8 cellular contexts compared by ENCODE assay signal in genomic region chr5:13250450-13251291, GRCh38.
A peak's percentile ranks its signal among the peaks of the same experiment; 100 is the strongest.
DNase-seq lines count a peak whose midpoint lies in the region; ATAC-seq, FAIRE-seq and TF ChIP-seq lines count a peak whose summit lies in the region.

No MANE protein-coding gene starts in this region.

- H3K27me3 ChIP-seq in H1 (replicated peaks in 1 of 4; ENCODE audit: control insufficient read depth in 3 of 4, extremely low read depth in 1 of 4, insufficient read depth in 3 of 4, low read length in 3 of 4) (no peaks in the 10 kb centered on the region), thyroid gland (no peaks in the 10 kb centered on the region)

- H3K27ac ChIP-seq in H1 (ENCODE audit: low read depth, low read length) (no peak overlapping the region), coronary artery (no peak overlapping the region), thyroid gland (no peak overlapping the region)

- no peak for TF ChIP-seq EP300 in H1 (IDR thresholded peaks at IDR 0.05; ENCODE audit: borderline replicate concordance in 1 of 2, low read depth in 2 of 2, low read length in 2 of 2)

- H3K18ac ChIP-seq in H1 (ENCODE audit: extremely low read depth, low read length) = no peak overlapping the region

- POLR2A ChIA-PET in H1 (lab: Charles Lee; ENCODE audit: partially characterized antibody) = no interaction called here

- H3K4me3 Mint-ChIP-seq in stimulated activated naive B cell treated with anti-CD40 and anti-IgM and Interleukin-4, amounts not matched to agents 10 μg/mL and 1 μg/mL and 100 μg/mL, for 72 hours = no peak overlapping the region

- H3K36me3 ChIP-seq in H1 (ENCODE audit: control insufficient read depth in 2 of 4, insufficient read depth in 4 of 4, low read length in 3 of 4) (no peaks in the 10 kb centered on the region), thyroid gland (no peaks in the 10 kb centered on the region)

- no peak overlapping the region for H3K4ac ChIP-seq in H1 (replicated peaks; ENCODE audit: insufficient read length, low read depth, low read length)

- no peak overlapping the region for H4K8ac ChIP-seq in H1 (ENCODE audit: extremely low read depth, insufficient read depth, low read length)

- H3K14ac ChIP-seq in H1 (ENCODE audit: insufficient read length) = no peak overlapping the region

- no peaks in the 10 kb centered on the region for H3K23me2 ChIP-seq in H1 (ENCODE audit: low read depth, low read length)

- WGBS in H1 (ENCODE audit: extremely low coverage in 1 of 2, insufficient coverage in 1 of 2, insufficient read length in 1 of 2, insufficient replicate concordance in 2 of 2, low coverage in 1 of 2, low lambda C conversion rate in 2 of 2, missing lambda C conversion rate in 1 of 2), 2 experiments = 74% methylated on average over 4 of the region's 4 CpGs; no CpG with 5 or more reads in 1 of the 2 experiments
- 85 to 87% methylated on average over 4 of the region's 4 CpGs for whole genome bisulfite sequencing in thyroid gland, 2 donors

- H3K27ac Mint-ChIP-seq in stimulated activated naive B cell treated with anti-CD40 and anti-IgM and Interleukin-4, amounts not matched to agents 10 μg/mL and 1 μg/mL and 100 μg/mL, for 72 hours = no peak overlapping the region

- H2BK15ac ChIP-seq in H1 (ENCODE audit: low read length) = no peak overlapping the region

- TF ChIP-seq RAD21 in H1 (IDR thresholded peaks at IDR 0.05 in 1 of 2, conservative IDR thresholded peaks at IDR 0.05 in 1 of 2; ENCODE audit: low read depth in 2 of 2, low read length in 2 of 2) = peak; percentile 52 to 67

- no peaks in the 10 kb centered on the region for H3K36me3 Mint-ChIP-seq in stimulated activated naive B cell treated with anti-CD40 and anti-IgM and Interleukin-4, amounts not matched to agents 10 μg/mL and 1 μg/mL and 100 μg/mL, for 72 hours

- no peak for TF ChIP-seq POLR2A in H1 (IDR thresholded peaks at IDR 0.05; ENCODE audit: control extremely low read depth in 1 of 2, low read depth in 2 of 2, low read length in 2 of 2)
- TF ChIP-seq POLR2A in thyroid gland (IDR thresholded peaks at IDR 0.05) = no peak

- no peaks in the 10 kb centered on the region for H4K20me1 ChIP-seq in H1 (replicated peaks in 1 of 2; ENCODE audit: control insufficient read depth in 1 of 2, insufficient read depth in 2 of 2, low read length in 2 of 2)

- no peak overlapping the region for H3K56ac ChIP-seq in H1 (replicated peaks; ENCODE audit: insufficient read length, low read depth, low read length)

- H3K4me1 Mint-ChIP-seq in stimulated activated naive B cell treated with anti-CD40 and anti-IgM and Interleukin-4, amounts not matched to agents 10 μg/mL and 1 μg/mL and 100 μg/mL, for 72 hours = no peaks in the 10 kb centered on the region

- no peak overlapping the region for H4K5ac ChIP-seq in H1 (ENCODE audit: insufficient read length, low read depth, low read length)

- H3K4me2 ChIP-seq in H1 (ENCODE audit: insufficient read depth in 1 of 2, low read depth in 2 of 2, low read length in 2 of 2) = no peak overlapping the region

- CTCF ChIA-PET in H1 (lab: Charles Lee; ENCODE audit: partially characterized antibody) = interaction anchor here (0.6 to 2.3 kb wide), 30 partner anchors 8 to 647 kb away, joined by 3 to 16 read pairs (median 3); no protein-coding TSS in a partner anchor

- no peaks in the 10 kb centered on the region for H3K79me1 ChIP-seq in H1 (ENCODE audit: low read depth, low read length)

- H2BK5ac ChIP-seq in H1 (ENCODE audit: low read depth, low read length) = no peak overlapping the region

- H3K9ac ChIP-seq in H1 (replicated peaks in 1 of 4; ENCODE audit: extremely low read depth in 1 of 4, low read depth in 3 of 4, low read length in 3 of 4) = no peak overlapping the region

- no peaks in the 10 kb centered on the region for H3K79me2 ChIP-seq in H1 (ENCODE audit: control insufficient read depth in 1 of 2, insufficient read depth in 2 of 2, low read length in 2 of 2)

- H3K4me3 ChIP-seq in LNCaP clone FGC (ENCODE audit: low read depth, low read length) = no peak overlapping the region
- no peak overlapping the region for H3K4me3 ChIP-seq in H1 (ENCODE audit: extremely low read depth in 1 of 4, insufficient read depth in 2 of 4, low read depth in 3 of 4, low read length in 4 of 4)
- no peak overlapping the region for H3K4me3 ChIP-seq in coronary artery
- H3K4me3 ChIP-seq in thyroid gland (replicated peaks in 1 of 3) = no peak overlapping the region

- peak; percentile 16 for DNase-seq in A172 (ENCODE audit: low spot score)
- no peak for DNase-seq in LNCaP clone FGC (ENCODE audit: low read depth)
- no peak for DNase-seq in H1 (ENCODE audit: low read depth in 1 of 2, low spot score in 2 of 2)
- DNase-seq in stimulated activated naive B cell treated with anti-CD40 and anti-IgM and Interleukin-4, amounts not matched to agents 10 μg/mL and 1 μg/mL and 100 μg/mL, for 72 hours = no peak
- no peak for DNase-seq in coronary artery (ENCODE audit: low spot score)
- DNase-seq in NCI-H187 treated with DMSO at 0.1 percent for 48 hours (lab: John Stamatoyannopoulos, UW) = no peak
- no peak for DNase-seq in thyroid gland

- no peak overlapping the region for H2AK5ac ChIP-seq in H1 (ENCODE audit: low read depth, low read length)

- peak; percentile 76 for ATAC-seq in GM18867 (IDR thresholded peaks at IDR 0.05; ENCODE audit: unreplicated experiment)
- no peak for ATAC-seq in stimulated activated naive B cell treated with anti-CD40 and anti-IgM and Interleukin-4, amounts not matched to agents 10 μg/mL and 1 μg/mL and 100 μg/mL, for 72 hours (replicated peaks)

- H3K4me1 ChIP-seq in H1 (replicated peaks in 1 of 4; ENCODE audit: control insufficient read depth in 3 of 4, insufficient read depth in 4 of 4, low read length in 3 of 4) (peaks cover 0 to 5% (median 1%) of the 10 kb centered on the region in 4 experiments; a peak in 5 of 7 replicates), thyroid gland (no peaks in the 10 kb centered on the region)

- no peak overlapping the region for H2BK120ac ChIP-seq in H1 (replicated peaks; ENCODE audit: low read depth, low read length)

- H3K27me3 Mint-ChIP-seq in stimulated activated naive B cell treated with anti-CD40 and anti-IgM and Interleukin-4, amounts not matched to agents 10 μg/mL and 1 μg/mL and 100 μg/mL, for 72 hours = no peaks in the 10 kb centered on the region

- peak; percentile 65 for TF ChIP-seq CTCF in LNCaP clone FGC (IDR thresholded peaks at IDR 0.05; ENCODE audit: control insufficient read depth, extremely low read depth, insufficient read depth)
- TF ChIP-seq CTCF in H1 (IDR thresholded peaks at IDR 0.05; ENCODE audit: control extremely low read depth in 1 of 3, insufficient read depth in 1 of 3, low read depth in 1 of 3, low read length in 3 of 3) = peak in 2 of 3 experiments; percentile 45 to 64; a peak in 2 of 4 replicates
- no peak for TF ChIP-seq CTCF in coronary artery (IDR thresholded peaks at IDR 0.05)
- TF ChIP-seq CTCF in thyroid gland (IDR thresholded peaks at IDR 0.05) = peak in 1 of 6 experiments; percentile 15

- peak; percentile 78 for FAIRE-seq in H1 (lab: Jason Lieb, UNC)

- H2BK12ac ChIP-seq in H1 (ENCODE audit: low read depth, low read length) = no peak overlapping the region

- H3K9me3 ChIP-seq in H1 (ENCODE audit: insufficient read depth in 2 of 2, low read depth in 1 of 2, low read length in 1 of 2) = no peaks in the 10 kb centered on the region
- no peaks in the 10 kb centered on the region for H3K9me3 ChIP-seq in thyroid gland

- H2AFZ ChIP-seq in H1 (ENCODE audit: low read length) = 0 out of 2 replicates have a peak overlapping the region, but pooled peaks have one; percentile 43

- peaks cover 4 to 5% of the 10 kb centered on the region in 2 donors for H3K9me3 Mint-ChIP-seq in stimulated activated naive B cell treated with anti-CD40 and anti-IgM and Interleukin-4, amounts not matched to agents 10 μg/mL and 1 μg/mL and 100 μg/mL, for 72 hours

- intact Hi-C loops in thyroid gland (cut with DNase I) = no loop called here

- H3K23ac ChIP-seq in H1 (ENCODE audit: insufficient read length) = no peak overlapping the region

- H4K91ac ChIP-seq in H1 (replicated peaks; ENCODE audit: insufficient read length, low read length) = no peak overlapping the region

- H2BK20ac ChIP-seq in H1 (ENCODE audit: low read length) = no peak overlapping the region

TF ChIP-seq in H1, 55 proteins besides CTCF, POLR2A, EP300 and RAD21 (continues in another document):
- no peak for TF ChIP-seq CTBP2 (IDR thresholded peaks at IDR 0.05; ENCODE audit: borderline replicate concordance, insufficient read depth, insufficient read length, low read length)
- no peak for TF ChIP-seq BACH1 (IDR thresholded peaks at IDR 0.05; ENCODE audit: low read length)
- no peak for TF ChIP-seq HDAC2 (IDR thresholded peaks at IDR 0.05; ENCODE audit: borderline replicate concordance in 1 of 2, low read depth in 2 of 2, low read length in 2 of 2)
- no peak for TF ChIP-seq JUN (IDR thresholded peaks at IDR 0.05; ENCODE audit: low read depth, low read length)
- no peak for TF ChIP-seq ASH2L (IDR thresholded peaks at IDR 0.05; ENCODE audit: low read length)
